8 cellular contexts compared by ENCODE assay signal in genomic region chr1:210407207-210407886, GRCh38.
A peak's percentile ranks its signal among the peaks of the same experiment; 100 is the strongest.
DNase-seq lines count a peak whose midpoint lies in the region; ATAC-seq and TF ChIP-seq lines count a peak whose summit lies in the region.

No MANE protein-coding gene starts in this region.

- no peak overlapping the region for H3K4me3 ChIP-seq in mucosa of descending colon

- no peaks in the 10 kb centered on the region for H3K4me1 ChIP-seq in mucosa of descending colon (ENCODE audit: low read depth)

- no peak overlapping the region for H3K27ac Mint-ChIP-seq in activated CD4-positive, alpha-beta memory T cell treated with anti-CD3 and anti-CD28 coated beads for 36 hours

- POLR2A ChIA-PET in activated CD4-positive, alpha-beta memory T cell treated with anti-CD3 and anti-CD28 coated beads for 36 hours (lab: Charles Lee) = no interaction called here

- peaks cover 1% of the 10 kb centered on the region for H3K36me3 Mint-ChIP-seq in activated CD4-positive, alpha-beta memory T cell treated with anti-CD3 and anti-CD28 coated beads for 36 hours

- peak; percentile 88 for TF ChIP-seq CTCF in mucosa of descending colon (IDR thresholded peaks at IDR 0.05)

- H3K9me3 ChIP-seq in mucosa of descending colon = no peaks in the 10 kb centered on the region

- no peaks in the 10 kb centered on the region for H3K27me3 Mint-ChIP-seq in activated CD4-positive, alpha-beta memory T cell treated with anti-CD3 and anti-CD28 coated beads for 36 hours

- peak; percentile 83 for DNase-seq in Ammon's horn (ENCODE audit: low spot score)
- DNase-seq in NCI-H69 (lab: John Stamatoyannopoulos, UW) = peak; percentile 72
- peak; percentile 84 for DNase-seq in activated CD4-positive, alpha-beta memory T cell treated with anti-CD3 and anti-CD28 coated beads for 36 hours
- DNase-seq in effector CD8-positive, alpha-beta T cell (lab: John Stamatoyannopoulos, UW) = peak; percentile 50
- peak in 2 of 3 donors; percentile 82 to 91 for DNase-seq in mucosa of descending colon
- peak; percentile 37 to 43 for DNase-seq in stimulated activated CD8-positive, alpha-beta memory T cell treated with anti-CD3 and anti-CD28 coated beads, Interleukin-7, amount 100 ng/mL, for 48 hours (ENCODE audit: extremely low read depth in 1 of 2, low read depth in 1 of 2)

- peak; percentile 83 for ATAC-seq in GM18868 (IDR thresholded peaks at IDR 0.05; ENCODE audit: unreplicated experiment)
- peak; percentile 77 for ATAC-seq in HG03460 (IDR thresholded peaks at IDR 0.05; ENCODE audit: unreplicated experiment)
- ATAC-seq in mucosa of descending colon = peak; percentile 86

- H3K4me1 Mint-ChIP-seq in activated CD4-positive, alpha-beta memory T cell treated with anti-CD3 and anti-CD28 coated beads for 36 hours (ENCODE audit: low read depth) = peaks cover 2% of the 10 kb centered on the region

- no peaks in the 10 kb centered on the region for H3K9me3 Mint-ChIP-seq in activated CD4-positive, alpha-beta memory T cell treated with anti-CD3 and anti-CD28 coated beads for 36 hours

- CTCF ChIA-PET in activated CD4-positive, alpha-beta memory T cell treated with anti-CD3 and anti-CD28 coated beads for 36 hours (lab: Charles Lee) = interaction anchor here (0.7 to 6.2 kb wide), 23 partner anchors 10 to 1108 kb away, joined by 3 to 59 read pairs (median 4); partner anchors contain the start of gene KCNH1

- H3K36me3 ChIP-seq in mucosa of descending colon (ENCODE audit: low read depth) = no peaks in the 10 kb centered on the region

- no peak overlapping the region for H3K4me3 Mint-ChIP-seq in activated CD4-positive, alpha-beta memory T cell treated with anti-CD3 and anti-CD28 coated beads for 36 hours

- intact Hi-C loops in activated CD4-positive, alpha-beta memory T cell treated with anti-CD3 and anti-CD28 coated beads for 36 hours (cut with micrococcal nuclease) = loop anchor here (1.0 to 10.0 kb wide), 6 partner anchors 39 to 1107 kb away; partner anchors contain the start of gene KCNH1
- intact Hi-C loops in mucosa of descending colon (cut with DNase I, micrococcal nuclease) = no loop called here
